Comparison of ENCODE assay signal across 12 cellular contexts in genomic region chr19:5294403-5295160, GRCh38. TPM values are rescaled to one million over a fixed set of nuclear protein-coding genes. Genes with fewer than 3 reads are reported as not detected.
DNase-seq lines count a peak whose midpoint lies in the region; ATAC-seq and TF ChIP-seq lines count a peak whose summit lies in the region.
"Had no signal": no experiment of that assay in that cellular context is flagged by ENCODE, and none has a peak within 500 bp of the region (broad histone marks: within the 10 kb centered on the region; RNA-seq: fewer than 3 reads in every experiment).

No MANE protein-coding gene starts in this region.

- H3K23ac ChIP-seq in IMR-90 (ENCODE audit: low read depth, low read length) = no peak overlapping the region

- no peak overlapping the region for H2AK9ac ChIP-seq in IMR-90 (replicated peaks; ENCODE audit: low read depth, low read length, poor library complexity)

- BruUV-seq in IMR-90 (replicated peaks; lab: Mats Ljungman, UMichigan) (no TSS peak), Calu3 (replicated peaks; lab: Mats Ljungman, UMichigan) (no TSS peak)

- intact Hi-C loops in IMR-90 (cut with micrococcal nuclease) (no loop called here), Calu3 (cut with micrococcal nuclease; ENCODE audit: unreplicated experiment) (no loop called here)

- H3K4me3 Mint-ChIP-seq in endodermal cell (peak overlapping the region; percentile 64), neural crest cell (peak overlapping the region; percentile 84), Calu3 (ENCODE audit: low read depth, unreplicated experiment) (no peak overlapping the region)
- no peak overlapping the region for H3K4me3 Mint-ChIP-seq in activated naive CD4-positive, alpha-beta T cell treated with anti-CD3 and anti-CD28 coated beads, Interleukin-2, amount 10 ng/mL, durations not matched to agents 7 days and 5 days
- H3K4me3 Mint-ChIP-seq: dendritic cell treated with granulocyte-macrophage colony-stimulating factor and Interleukin-4, amounts not matched to agents 40 ng/mL and 50 ng/mL, for 4 days had no signal

- no peak for ATAC-seq in IMR-90 (ENCODE audit: low read depth)

- no peak overlapping the region; the same call in 1 of the 2 replicates for H3K4me2 ChIP-seq in IMR-90 (ENCODE audit: low read depth, low read length)

- H2BK15ac ChIP-seq in IMR-90 (ENCODE audit: low read depth, low read length) = no peak overlapping the region

- no peak overlapping the region for H4K91ac ChIP-seq in IMR-90 (ENCODE audit: insufficient read depth, low read depth, low read length)

- CTCF ChIA-PET in BJ (lab: Yijun Ruan, JAX) = no interaction called here
- CTCF ChIA-PET in IMR-90 (lab: Yijun Ruan, JAX) = no interaction called here
- CTCF ChIA-PET in Calu3 (lab: Charles Lee) = no interaction called here
- CTCF ChIA-PET in activated naive CD4-positive, alpha-beta T cell treated with anti-CD3 and anti-CD28 coated beads, Interleukin-2, amount 10 ng/mL, durations not matched to agents 7 days and 5 days (lab: Charles Lee) = no interaction called here

- no peaks in the 10 kb centered on the region for H3K27me3 ChIP-seq in BJ (ENCODE audit: control insufficient read depth, insufficient read depth, low read length)
- H3K27me3 ChIP-seq in IMR-90 (ENCODE audit: control insufficient read depth, insufficient read depth, low read length) = no peaks in the 10 kb centered on the region
- no peaks in the 10 kb centered on the region for H3K27me3 ChIP-seq in endodermal cell (ENCODE audit: control insufficient read depth, insufficient read depth, low read length, poor library complexity, severe bottlenecking)

- H3K4me1 ChIP-seq in IMR-90 (ENCODE audit: control insufficient read depth, insufficient read depth, low read length) = peaks cover 7% of the 10 kb centered on the region
- no peaks in the 10 kb centered on the region for H3K4me1 ChIP-seq in endodermal cell (ENCODE audit: control insufficient read depth, insufficient read depth, low read length)

- H4K5ac ChIP-seq in IMR-90 (ENCODE audit: low read depth, low read length) = no peak overlapping the region

- H3K4ac ChIP-seq in IMR-90 (ENCODE audit: low read depth, low read length) = no peak overlapping the region

- H3K56ac ChIP-seq in IMR-90 (ENCODE audit: extremely low read depth, insufficient read depth, low read length) = no peak overlapping the region

- no peak for TF ChIP-seq CTCF in BJ (IDR thresholded peaks at IDR 0.05; ENCODE audit: insufficient read depth, low read depth, low read length)
- TF ChIP-seq CTCF in IMR-90 (conservative IDR thresholded peaks at IDR 0.05; ENCODE audit: low read depth, low read length) = no peak
- TF ChIP-seq CTCF in endodermal cell (conservative IDR thresholded peaks at IDR 0.05) = no peak
- no peak for TF ChIP-seq CTCF in neural crest cell (conservative IDR thresholded peaks at IDR 0.05)
- TF ChIP-seq CTCF in Calu3 (IDR thresholded peaks at IDR 0.05; ENCODE audit: unreplicated experiment) = no peak

- H2BK20ac ChIP-seq in IMR-90 (ENCODE audit: low read depth, low read length) = no peak overlapping the region

- H3K36me3 Mint-ChIP-seq in endodermal cell (ENCODE audit: low read depth) (peaks cover 26% of the 10 kb centered on the region), neural crest cell (ENCODE audit: low read depth) (no peaks in the 10 kb centered on the region), Calu3 (ENCODE audit: insufficient read depth, unreplicated experiment) (peaks cover 16% of the 10 kb centered on the region)
- H3K36me3 Mint-ChIP-seq in activated naive CD4-positive, alpha-beta T cell treated with anti-CD3 and anti-CD28 coated beads, Interleukin-2, amount 10 ng/mL, durations not matched to agents 7 days and 5 days = no peaks in the 10 kb centered on the region

- H3K9me3 ChIP-seq in IMR-90 (ENCODE audit: control insufficient read depth, insufficient read depth, low read length) (no peaks in the 10 kb centered on the region), endodermal cell (ENCODE audit: control insufficient read depth, low read length) (no peaks in the 10 kb centered on the region)
- H3K9me3 ChIP-seq: stomach had no signal

- H3K18ac ChIP-seq in IMR-90 (ENCODE audit: low read depth, low read length) = no peak overlapping the region

- H3K27ac ChIP-seq in IMR-90 (ENCODE audit: insufficient read depth, low read length) (no peak overlapping the region), endodermal cell (ENCODE audit: low read depth, low read length) (peak overlapping the region; percentile 90)
- H3K27ac ChIP-seq: foreskin keratinocyte had no signal

- dilution Hi-C loops in IMR-90 (cut with HindIII; ENCODE audit: low sequenced_read_pairs, unreplicated experiment) = no loop called here

- H3K27me3 Mint-ChIP-seq in endodermal cell (ENCODE audit: insufficient read depth) (peaks cover 2% of the 10 kb centered on the region), neural crest cell (ENCODE audit: low read depth) (no peaks in the 10 kb centered on the region), Calu3 (ENCODE audit: unreplicated experiment) (no peaks in the 10 kb centered on the region)
- peaks cover 62% of the 10 kb centered on the region for H3K27me3 Mint-ChIP-seq in activated naive CD4-positive, alpha-beta T cell treated with anti-CD3 and anti-CD28 coated beads, Interleukin-2, amount 10 ng/mL, durations not matched to agents 7 days and 5 days

- H3K9me1 ChIP-seq in IMR-90 (ENCODE audit: insufficient read depth, low read length) = 0 out of 2 replicates have a peak, but pooled peaks cover 3% of the 10 kb centered on the region

- no peak for TF ChIP-seq RAD21 in IMR-90 (IDR thresholded peaks at IDR 0.05; ENCODE audit: low read length)

- no peak overlapping the region for H3K14ac ChIP-seq in IMR-90 (replicated peaks; ENCODE audit: low read depth, low read length)

- H3K79me1 ChIP-seq in IMR-90 (ENCODE audit: low read depth in 1 of 2, low read length in 2 of 2) = peaks cover 13 to 34% of the 10 kb centered on the region in 2 experiments

- no peak overlapping the region for H4K8ac ChIP-seq in IMR-90 (ENCODE audit: low read depth in 2 of 2, low read length in 2 of 2)

- peak overlapping the region; percentile 96 for H2AFZ ChIP-seq in IMR-90 (replicated peaks; ENCODE audit: low read length, poor library complexity)

- H2AK5ac ChIP-seq in IMR-90 (ENCODE audit: low read depth, low read length) = no peak overlapping the region

- no peak for DNase-seq in BJ (ENCODE audit: low read depth)
- DNase-seq in IMR-90 = no peak
- DNase-seq in endodermal cell = no peak
- no peak for DNase-seq in neural crest cell (ENCODE audit: low read depth, low spot score)
- DNase-seq in Calu3 = no peak
- no peak for DNase-seq in NCI-H774 (lab: John Stamatoyannopoulos, UW)
- no peak for DNase-seq in activated naive CD4-positive, alpha-beta T cell treated with anti-CD3 and anti-CD28 coated beads, Interleukin-2, amount 10 ng/mL, durations not matched to agents 7 days and 5 days
- no peak for DNase-seq in T1000 (lab: John Stamatoyannopoulos, UW)
- DNase-seq: T-helper 1 cell had no signal

- H3K9ac ChIP-seq in IMR-90 (ENCODE audit: low read depth, low read length) (no peak overlapping the region), endodermal cell (ENCODE audit: extremely low read depth, low read length, poor library complexity, severe bottlenecking) (no peak overlapping the region)

- H4K20me1 ChIP-seq in IMR-90 (ENCODE audit: insufficient read depth, low read length) = peaks cover 49% of the 10 kb centered on the region

- no peak overlapping the region for H2BK5ac ChIP-seq in IMR-90 (ENCODE audit: low read depth, low read length, poor library complexity, severe bottlenecking)

- H3K9me3 Mint-ChIP-seq in endodermal cell = no peaks in the 10 kb centered on the region
- no peaks in the 10 kb centered on the region for H3K9me3 Mint-ChIP-seq in neural crest cell
- no peaks in the 10 kb centered on the region for H3K9me3 Mint-ChIP-seq in Calu3 (ENCODE audit: low read depth, unreplicated experiment)
- peaks cover 3% of the 10 kb centered on the region for H3K9me3 Mint-ChIP-seq in activated naive CD4-positive, alpha-beta T cell treated with anti-CD3 and anti-CD28 coated beads, Interleukin-2, amount 10 ng/mL, durations not matched to agents 7 days and 5 days
- H3K9me3 Mint-ChIP-seq: dendritic cell treated with granulocyte-macrophage colony-stimulating factor and Interleukin-4, amounts not matched to agents 40 ng/mL and 50 ng/mL, for 4 days had no signal

- TF ChIP-seq POLR2A in IMR-90 (IDR thresholded peaks at IDR 0.05; ENCODE audit: low read depth, low read length) = no peak

- POLR2A ChIA-PET in BJ (lab: Charles Lee) = no interaction called here
- POLR2A ChIA-PET in IMR-90 (lab: Charles Lee; ENCODE audit: unreplicated experiment) = interaction anchor here (0.6 kb wide), 1 partner anchor 35 kb away, joined by 3 read pairs; no protein-coding TSS in a partner anchor

- no peak overlapping the region for H3K27ac Mint-ChIP-seq in endodermal cell
- H3K27ac Mint-ChIP-seq in neural crest cell (ENCODE audit: unreplicated experiment) = no peak overlapping the region
- no peak overlapping the region for H3K27ac Mint-ChIP-seq in Calu3 (ENCODE audit: unreplicated experiment)
- H3K27ac Mint-ChIP-seq in activated naive CD4-positive, alpha-beta T cell treated with anti-CD3 and anti-CD28 coated beads, Interleukin-2, amount 10 ng/mL, durations not matched to agents 7 days and 5 days = no peak overlapping the region
- H3K27ac Mint-ChIP-seq: dendritic cell treated with granulocyte-macrophage colony-stimulating factor and Interleukin-4, amounts not matched to agents 40 ng/mL and 50 ng/mL, for 4 days had no signal

- WGBS in IMR-90 (ENCODE audit: extremely low coverage in 2 of 2, insufficient read length in 1 of 2), 2 experiments = 84% methylated on average over 14 of the region's 22 CpGs; no CpG with 5 or more reads in 1 of the 2 experiments
- 80 to 81% methylated on average over 22 of the region's 22 CpGs for WGBS in endodermal cell (ENCODE audit: insufficient coverage in 1 of 2, insufficient read length in 1 of 2), 2 experiments

- no peaks in the 10 kb centered on the region for H3K36me3 ChIP-seq in BJ (ENCODE audit: control insufficient read depth, insufficient read depth, low read length)
- no peaks in the 10 kb centered on the region for H3K36me3 ChIP-seq in IMR-90 (ENCODE audit: control insufficient read depth, insufficient read depth, low read length)
- no peaks in the 10 kb centered on the region for H3K36me3 ChIP-seq in endodermal cell (ENCODE audit: control insufficient read depth, insufficient read depth, low read length)
- H3K36me3 ChIP-seq: stomach had no signal

- H3K4me1 Mint-ChIP-seq in endodermal cell (peaks cover 16% of the 10 kb centered on the region), neural crest cell (peaks cover 28% of the 10 kb centered on the region), Calu3 (ENCODE audit: low read depth, unreplicated experiment) (peaks cover 32% of the 10 kb centered on the region)
- no peaks in the 10 kb centered on the region for H3K4me1 Mint-ChIP-seq in activated naive CD4-positive, alpha-beta T cell treated with anti-CD3 and anti-CD28 coated beads, Interleukin-2, amount 10 ng/mL, durations not matched to agents 7 days and 5 days

- in situ Hi-C loops in IMR-90 (cut with MboI; ENCODE audit: low sequenced_read_pairs) = no loop called here

- H2BK120ac ChIP-seq in IMR-90 (ENCODE audit: low read depth, low read length) = no peak overlapping the region

- H3K4me3 ChIP-seq in BJ (ENCODE audit: low read depth, low read length) (peak overlapping the region; percentile 85; the same call in 1 of the 2 replicates), IMR-90 (ENCODE audit: insufficient read depth, low read depth, low read length) (no peak overlapping the region), endodermal cell (ENCODE audit: low read length) (peak overlapping the region; percentile 82)

RNA-seq across cellular contexts. Expression of gene PTPRS, which starts 46.0 kb away (rescaled TPM):
- 27.9 and 40.1 TPM in 2 replicates for polyA plus RNA-seq in BJ (2011; rRNA removed)
- 119 and 148 TPM in 2 replicates for polyA minus RNA-seq in BJ (2011; rRNA and poly(A)+ RNA removed)
- 40.1 and 43.3 TPM in 2 replicates for total RNA-seq in IMR-90 (2012; rRNA removed)
- 51.9 and 56.5 TPM in 2 replicates for polyA plus RNA-seq in IMR-90 (2012; rRNA removed)
- polyA plus RNA-seq in IMR-90 (2012; cell fraction: cytosol; rRNA removed) = 38.6 and 74.6 TPM in 2 replicates
- 97.2 and 218 TPM in 2 replicates for polyA plus RNA-seq in IMR-90 (2012; cell fraction: nucleus; rRNA removed; ENCODE audit: low replicate concordance)
- total RNA-seq in endodermal cell = 100 to 1,000 TPM; 226 to 248 TPM
- 178 TPM for polyA plus RNA-seq in endodermal cell (2013, experiment 1 of 2)
- polyA plus RNA-seq in endodermal cell (2013, experiment 2 of 2) = 175 TPM
- 333 and 357 TPM in 2 replicates for total RNA-seq in neural crest cell
- total RNA-seq in Calu3 (2022) = 91.4 and 93.0 TPM in 2 replicates

Comparison
In these comparisons a context has a peak if more than half of its experiments do, and no peak if none do; other contexts are left out.
1. H3K4me3 Mint-ChIP-seq: peak in endodermal cell (single experiment) and neural crest cell (single experiment); none in Calu3 (single experiment) and activated naive CD4-positive, alpha-beta T cell treated with anti-CD3 and anti-CD28 coated beads, Interleukin-2, amount 10 ng/mL, durations not matched to agents 7 days and 5 days (single experiment).